ENCODE assay signal across 13 cellular contexts in the genomic region with DNA sequence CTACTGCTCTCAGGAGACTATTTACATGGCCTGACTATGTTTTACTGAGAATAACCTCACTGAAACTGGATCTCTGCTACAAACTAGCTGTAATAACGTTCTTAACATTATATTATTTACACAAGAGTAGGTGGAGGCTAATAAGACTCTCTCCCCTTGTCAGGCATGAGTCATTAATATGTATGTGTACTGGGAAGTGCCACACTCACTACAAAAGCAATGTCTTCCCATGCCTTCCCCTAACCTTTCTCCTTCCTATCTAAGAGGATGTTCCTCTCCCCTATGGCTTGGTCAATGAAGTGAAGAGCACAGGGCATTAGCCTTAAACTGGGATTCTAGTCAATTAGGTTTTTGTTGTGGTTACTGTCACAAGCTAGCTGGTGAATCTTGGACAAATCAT.
DNase-seq lines count a peak whose midpoint lies in the region; ATAC-seq lines count a peak whose summit lies in the region.
"Had no signal": no experiment of that assay in that cellular context is flagged by ENCODE, and none has a peak within 500 bp of the region (broad histone marks: within the 10 kb centered on the region; RNA-seq: fewer than 3 reads in every experiment).

No MANE protein-coding gene starts in this region.

- H3K4me1 ChIP-seq in skeletal muscle satellite cell (ENCODE audit: control insufficient read depth, insufficient read depth, low read length), result peaks cover 16% of the 10 kb centered on the region
- H3K4me1 ChIP-seq: A549 had no signal

- H3K36me3 ChIP-seq in skeletal muscle satellite cell (ENCODE audit: insufficient read depth, low read length), result no peaks in the 10 kb centered on the region

- H3K4me3 ChIP-seq in skeletal muscle satellite cell (ENCODE audit: low read length), result no peak overlapping the region
- H3K4me3 ChIP-seq: A549, lung, SK-N-MC had no signal

- peak; percentile 39 for DNase-seq in NCI-H2029 (lab: John Stamatoyannopoulos, UW)
- no peak for DNase-seq in NCI-H2029 treated with DMSO at 0.1 percent for 48 hours (lab: John Stamatoyannopoulos, UW)
- DNase-seq in NCI-H226, result peak; percentile 61
- peak; percentile 34 for DNase-seq in fibroblast of gingiva (ENCODE audit: low read depth)
- no peak for DNase-seq in stimulated activated CD4-positive, alpha-beta T cell treated with anti-CD3 and anti-CD28 coated beads, Interleukin-15, amount 100 ng/mL, for 24 hours
- DNase-seq: central memory CD4-positive, alpha-beta T cell had no signal

- ATAC-seq in GM19395 (IDR thresholded peaks at IDR 0.05; ENCODE audit: unreplicated experiment), result no peak
- no peak for ATAC-seq in GM21360 (IDR thresholded peaks at IDR 0.05; ENCODE audit: unreplicated experiment)
- ATAC-seq: A549, HepG2 had no signal

- H3K4me2 ChIP-seq in skeletal muscle satellite cell (ENCODE audit: low read length), result peak overlapping the region; percentile 36
- H3K4me2 ChIP-seq: A549 had no signal

- H3K9ac ChIP-seq in skeletal muscle satellite cell (ENCODE audit: low read depth, low read length), result no peak overlapping the region

- no peaks in the 10 kb centered on the region for H3K27me3 ChIP-seq in skeletal muscle satellite cell (ENCODE audit: control insufficient read depth, insufficient read depth, low read length)

- H3K9me3 ChIP-seq in skeletal muscle satellite cell (replicated peaks; ENCODE audit: low read length), result no peaks in the 10 kb centered on the region
- H3K9me3 ChIP-seq: A549 had no signal

Comparison
In these comparisons a context has a peak if more than half of its experiments do, and no peak if none do; other contexts are left out.
1. DNase-seq: peak in NCI-H2029 (single experiment), NCI-H226 (single experiment) and fibroblast of gingiva (single experiment); none in NCI-H2029 treated with DMSO at 0.1 percent for 48 hours (single experiment) and stimulated activated CD4-positive, alpha-beta T cell treated with anti-CD3 and anti-CD28 coated beads, Interleukin-15, amount 100 ng/mL, for 24 hours (single experiment).